ENCODE assay signal across 23 cellular contexts in genomic region chr2:135694711-135695110, GRCh38. TPM values are rescaled to one million over a fixed set of nuclear protein-coding genes. Genes with fewer than 3 reads are reported as not detected.
DNase-seq lines count a peak whose midpoint lies in the region; ATAC-seq and TF ChIP-seq lines count a peak whose summit lies in the region.
"Had no signal": no experiment of that assay in that cellular context is flagged by ENCODE, and none has a peak within 500 bp of the region (broad histone marks: within the 10 kb centered on the region; RNA-seq: fewer than 3 reads in every experiment).

No MANE protein-coding gene starts in this region.

- H3K9ac ChIP-seq in SK-N-MC (ENCODE audit: insufficient read length) = no peak overlapping the region

- peak overlapping the region; percentile 44 for H3K27ac Mint-ChIP-seq in stimulated activated naive B cell treated with anti-CD40 and anti-IgM and Interleukin-4, amounts not matched to agents 10 μg/mL and 1 μg/mL and 100 μg/mL, for 72 hours
- H3K27ac Mint-ChIP-seq: activated CD8-positive, alpha-beta T cell treated with anti-CD3 and anti-CD28 coated beads, Interleukin-2, amount 10 ng/mL, durations not matched to agents 7 days and 5 days had no signal

- no peaks in the 10 kb centered on the region for H3K27me3 ChIP-seq in right atrium auricular region
- H3K27me3 ChIP-seq: tibial artery had no signal

- ATAC-seq in left ventricle myocardium superior = peak; percentile 57
- no peak for ATAC-seq in stimulated activated naive B cell treated with anti-CD40 and anti-IgM and Interleukin-4, amounts not matched to agents 10 μg/mL and 1 μg/mL and 100 μg/mL, for 72 hours (replicated peaks)
- ATAC-seq: activated CD8-positive, alpha-beta T cell treated with anti-CD3 and anti-CD28 coated beads, Interleukin-2, amount 10 ng/mL, durations not matched to agents 7 days and 5 days; mucosa of descending colon; PC-3; SK-N-SH treated with all-trans-retinoic acid at 6 μM for 48 hours had no signal

- DNase-seq in left ventricle myocardium superior (no peak), right atrium auricular region (ENCODE audit: low spot score) (no peak), SK-N-MC (ENCODE audit: low read depth, low spot score) (no peak), foreskin fibroblast (peak; percentile 21 to 44), NCI-H345 (lab: John Stamatoyannopoulos, UW) (no peak)
- no peak for DNase-seq in stimulated activated naive B cell treated with anti-CD40 and anti-IgM and Interleukin-4, amounts not matched to agents 10 μg/mL and 1 μg/mL and 100 μg/mL, for 72 hours
- no peak for DNase-seq in activated CD4-positive, CD25-positive, alpha-beta regulatory T cell treated with anti-CD3 and anti-CD28 coated beads, Interleukin-2, amount 50 U/mL, for 72 hours
- DNase-seq in activated CD4-positive, alpha-beta T cell treated with anti-CD3 and anti-CD28 coated beads for 48 hours = no peak
- DNase-seq: activated CD8-positive, alpha-beta T cell treated with anti-CD3 and anti-CD28 coated beads, Interleukin-2, amount 10 ng/mL, durations not matched to agents 7 days and 5 days; AML-193; amniotic stem cell; DMS 273 treated with DMSO at 0.1 percent for 48 hours; H7; head of caudate nucleus; KBM-7; mucosa of descending colon; NCI-H446; nucleus accumbens; PC-3; small intestine; tibial artery had no signal

- intact Hi-C loops in left ventricle myocardium superior (cut with micrococcal nuclease) = no loop called here

- H3K9me3 ChIP-seq in right atrium auricular region = no peaks in the 10 kb centered on the region
- H3K9me3 ChIP-seq in SK-N-MC (ENCODE audit: low read depth, low read length) = no peaks in the 10 kb centered on the region
- H3K9me3 ChIP-seq: mucosa of descending colon, tibial artery had no signal

- TF ChIP-seq CTCF in right atrium auricular region (IDR thresholded peaks at IDR 0.05) (no peak), foreskin fibroblast (IDR thresholded peaks at IDR 0.05; ENCODE audit: low read depth, low read length) (no peak)

- no peaks in the 10 kb centered on the region for H3K36me3 ChIP-seq in right atrium auricular region
- H3K36me3 ChIP-seq in SK-N-MC (ENCODE audit: insufficient read depth, low read length) = peaks cover 15% of the 10 kb centered on the region

- peaks cover 0 to 2% of the 10 kb centered on the region in 2 donors for H3K9me3 Mint-ChIP-seq in stimulated activated naive B cell treated with anti-CD40 and anti-IgM and Interleukin-4, amounts not matched to agents 10 μg/mL and 1 μg/mL and 100 μg/mL, for 72 hours

- no peak overlapping the region for H3K4me3 Mint-ChIP-seq in stimulated activated naive B cell treated with anti-CD40 and anti-IgM and Interleukin-4, amounts not matched to agents 10 μg/mL and 1 μg/mL and 100 μg/mL, for 72 hours
- H3K4me3 Mint-ChIP-seq: activated CD8-positive, alpha-beta T cell treated with anti-CD3 and anti-CD28 coated beads, Interleukin-2, amount 10 ng/mL, durations not matched to agents 7 days and 5 days had no signal

- H3K36me3 Mint-ChIP-seq in stimulated activated naive B cell treated with anti-CD40 and anti-IgM and Interleukin-4, amounts not matched to agents 10 μg/mL and 1 μg/mL and 100 μg/mL, for 72 hours = peaks cover 24 to 33% of the 10 kb centered on the region in 2 donors

- no peaks in the 10 kb centered on the region for H3K4me1 ChIP-seq in right atrium auricular region
- H3K4me1 ChIP-seq: tibial artery had no signal

- H3K4me1 Mint-ChIP-seq in stimulated activated naive B cell treated with anti-CD40 and anti-IgM and Interleukin-4, amounts not matched to agents 10 μg/mL and 1 μg/mL and 100 μg/mL, for 72 hours = no peaks in the 10 kb centered on the region

- H3K27me3 Mint-ChIP-seq in stimulated activated naive B cell treated with anti-CD40 and anti-IgM and Interleukin-4, amounts not matched to agents 10 μg/mL and 1 μg/mL and 100 μg/mL, for 72 hours = no peaks in the 10 kb centered on the region

- H3K4me3 ChIP-seq in right atrium auricular region (no peak overlapping the region), SK-N-MC (no peak overlapping the region), foreskin fibroblast (ENCODE audit: low read depth in 1 of 2, low read length in 2 of 2) (no peak overlapping the region)
- H3K4me3 ChIP-seq: mucosa of descending colon, tibial artery had no signal

- H3K27ac ChIP-seq in right atrium auricular region (no peak overlapping the region), SK-N-MC (0 out of 2 replicates have a peak overlapping the region, but pooled peaks have one; percentile 25)
- H3K27ac ChIP-seq: epithelial cell of prostate, tibial artery had no signal

RNA-seq across cellular contexts. Expression of gene UBXN4, which starts 46.9 kb away (rescaled TPM):
- total RNA-seq in left ventricle myocardium superior (56.1 TPM), right atrium auricular region (10 to 100 TPM; 37.5 to 48.7 TPM)

Comparison
In these comparisons a context has a peak if more than half of its experiments do, and no peak if none do; other contexts are left out.
1. DNase-seq: peak in foreskin fibroblast (2 of 2); none in left ventricle myocardium superior (single experiment), right atrium auricular region (single experiment), SK-N-MC (single experiment), stimulated activated naive B cell treated with anti-CD40 and anti-IgM and Interleukin-4, amounts not matched to agents 10 μg/mL and 1 μg/mL and 100 μg/mL, for 72 hours (single experiment), activated CD4-positive, CD25-positive, alpha-beta regulatory T cell treated with anti-CD3 and anti-CD28 coated beads, Interleukin-2, amount 50 U/mL, for 72 hours (single experiment), activated CD4-positive, alpha-beta T cell treated with anti-CD3 and anti-CD28 coated beads for 48 hours (single experiment) and NCI-H345 (single experiment).